In genomic region chr4:88091378-88091777, GRCh38 we compare ENCODE assay signal across 27 cellular contexts.
"Had no signal": no experiment of that assay in that cellular context is flagged by ENCODE, and none has a peak within 500 bp of the region (broad histone marks: within the 10 kb centered on the region; RNA-seq: fewer than 3 reads in every experiment).

No MANE protein-coding gene starts in this region.

- H3K36me3 Mint-ChIP-seq: activated naive CD8-positive, alpha-beta T cell; immature natural killer cell had no signal

- H3K9me3 Mint-ChIP-seq: central memory CD8-positive, alpha-beta T cell; dendritic cell treated with granulocyte-macrophage colony-stimulating factor and Interleukin-4, amounts not matched to agents 40 ng/mL and 50 ng/mL, for 4 days; immature natural killer cell; nephron progenitor cell; T-helper 1 cell treated with Interleukin-12 subunit alpha and Interleukin-12 subunit beta and Interleukin-4 antibody, amounts not matched to agents 30 μg/mL and 1 μg/mL, for 36 hours had no signal

- H3K4me1 Mint-ChIP-seq: central memory CD8-positive, alpha-beta T cell; immature natural killer cell; nephron progenitor cell had no signal

- H3K4me3 ChIP-seq: esophagus squamous epithelium, lower lobe of right lung, ovary, prostate gland, transverse colon had no signal

- H3K27me3 ChIP-seq: esophagus squamous epithelium, neutrophil, ovary, transverse colon had no signal

- H3K27ac ChIP-seq: epithelial cell of prostate, esophagus squamous epithelium, lower lobe of right lung, neutrophil, ovary, prostate gland, transverse colon, VCaP had no signal

- ATAC-seq: lower lobe of right lung had no signal

- DNase-seq: activated CD4-positive, alpha-beta T cell treated with anti-CD3 and anti-CD28 coated beads for 4 hours; activated CD4-positive, alpha-beta T cell treated with anti-CD3 and anti-CD28 coated beads, Interleukin-2, amount 50 U/mL, for 4 hours; activated CD8-positive, alpha-beta memory T cell treated with anti-CD3 and anti-CD28 coated beads for 24 hours; activated effector memory CD4-positive, alpha-beta T cell treated with Interleukin-2 at 50 U/mL for 16 hours; activated naive CD4-positive, alpha-beta T cell treated with Interleukin-2 at 50 U/mL for 16 hours; aorta; esophagus squamous epithelium; immature natural killer cell; kidney; lower lobe of right lung; mesenchymal stem cell; nephron progenitor cell; ovary; SK-N-SH; stimulated activated CD4-positive, alpha-beta T cell treated with anti-CD3 and anti-CD28 coated beads, Interleukin-2, amount 100 ng/mL, for 48 hours; stimulated activated naive CD4-positive, alpha-beta T cell treated with Interleukin-2 at 50 U/mL for 16 hours; SW 1271; T-helper 9 cell; transverse colon had no signal

- H3K9me3 ChIP-seq: esophagus squamous epithelium, lower lobe of right lung, neutrophil, ovary, prostate gland, SK-N-SH, transverse colon had no signal

- H3K4me3 Mint-ChIP-seq: activated naive CD8-positive, alpha-beta T cell; central memory CD8-positive, alpha-beta T cell; dendritic cell treated with granulocyte-macrophage colony-stimulating factor and Interleukin-4, amounts not matched to agents 40 ng/mL and 50 ng/mL, for 4 days; immature natural killer cell; nephron progenitor cell; T-helper 1 cell treated with Interleukin-12 subunit alpha and Interleukin-12 subunit beta and Interleukin-4 antibody, amounts not matched to agents 30 μg/mL and 1 μg/mL, for 36 hours had no signal

- H3K36me3 ChIP-seq: esophagus squamous epithelium, lower lobe of right lung, neutrophil, ovary, prostate gland, transverse colon had no signal

- H3K4me1 ChIP-seq: esophagus squamous epithelium, lower lobe of right lung, prostate gland, transverse colon had no signal

- H3K27ac Mint-ChIP-seq: activated naive CD8-positive, alpha-beta T cell; dendritic cell treated with granulocyte-macrophage colony-stimulating factor and Interleukin-4, amounts not matched to agents 40 ng/mL and 50 ng/mL, for 4 days; immature natural killer cell; nephron progenitor cell; T-helper 1 cell treated with Interleukin-12 subunit alpha and Interleukin-12 subunit beta and Interleukin-4 antibody, amounts not matched to agents 30 μg/mL and 1 μg/mL, for 36 hours had no signal

- H3K27me3 Mint-ChIP-seq: central memory CD8-positive, alpha-beta T cell; dendritic cell treated with granulocyte-macrophage colony-stimulating factor and Interleukin-4, amounts not matched to agents 40 ng/mL and 50 ng/mL, for 4 days had no signal
